ENCODE assay signal across 14 cellular contexts in genomic region chr1:216095400-216095799, GRCh38.
"Had no signal": no experiment of that assay in that cellular context is flagged by ENCODE, and none has a peak within 500 bp of the region (broad histone marks: within the 10 kb centered on the region; RNA-seq: fewer than 3 reads in every experiment).

No MANE protein-coding gene starts in this region.

- H3K27me3 ChIP-seq: heart left ventricle, tibial artery, uterus had no signal

- H3K9me3 ChIP-seq: heart left ventricle, tibial artery, uterus had no signal

- H3K4me3 ChIP-seq: heart left ventricle, tibial artery, uterus had no signal

- H3K27me3 Mint-ChIP-seq: activated CD8-positive, alpha-beta T cell treated with anti-CD3 and anti-CD28 coated beads for 36 hours; effector memory CD8-positive, alpha-beta T cell; stimulated activated memory B cell treated with anti-CD40 and anti-IgM and Interleukin-4, amounts not matched to agents 10 μg/mL and 1 μg/mL and 100 μg/mL, for 72 hours; T-helper 17 cell had no signal

- DNase-seq: activated CD4-positive, alpha-beta T cell treated with anti-CD3 and anti-CD28 coated beads for 48 hours; activated CD8-positive, alpha-beta T cell treated with anti-CD3 and anti-CD28 coated beads for 36 hours; activated effector memory CD4-positive, alpha-beta T cell treated with Interleukin-2 at 50 U/mL for 16 hours; activated naive CD4-positive, alpha-beta T cell treated with anti-CD3 and anti-CD28 coated beads, Interleukin-2, amount 50 U/mL, for 16 hours; activated T-cell treated with anti-CD3 and anti-CD28 coated beads, Interleukin-2, amount 50 U/mL, for 4 hours; dermis blood vessel endothelial cell; effector memory CD8-positive, alpha-beta T cell; heart left ventricle; T-helper 17 cell; tibial artery; uterus had no signal

- ATAC-seq: activated CD8-positive, alpha-beta T cell treated with anti-CD3 and anti-CD28 coated beads for 36 hours; activated T-cell treated with anti-CD3 and anti-CD28 coated beads, Interleukin-2, amount 50 U/mL, for 4 hours; effector memory CD8-positive, alpha-beta T cell; heart left ventricle; stimulated activated memory B cell treated with anti-CD40 and anti-IgM and Interleukin-4, amounts not matched to agents 10 μg/mL and 1 μg/mL and 100 μg/mL, for 72 hours; T-helper 17 cell had no signal

- H3K27ac ChIP-seq: epithelial cell of prostate, heart left ventricle, parathyroid adenoma, tibial artery, uterus had no signal

- H3K4me3 Mint-ChIP-seq: activated CD8-positive, alpha-beta T cell treated with anti-CD3 and anti-CD28 coated beads for 36 hours; activated T-cell treated with anti-CD3 and anti-CD28 coated beads, Interleukin-2, amount 50 U/mL, for 4 hours; effector memory CD8-positive, alpha-beta T cell; stimulated activated memory B cell treated with anti-CD40 and anti-IgM and Interleukin-4, amounts not matched to agents 10 μg/mL and 1 μg/mL and 100 μg/mL, for 72 hours; T-helper 17 cell had no signal

- H3K4me1 ChIP-seq: heart left ventricle, parathyroid adenoma, tibial artery, uterus had no signal

- H3K27ac Mint-ChIP-seq: activated CD8-positive, alpha-beta T cell treated with anti-CD3 and anti-CD28 coated beads for 36 hours; effector memory CD8-positive, alpha-beta T cell; stimulated activated memory B cell treated with anti-CD40 and anti-IgM and Interleukin-4, amounts not matched to agents 10 μg/mL and 1 μg/mL and 100 μg/mL, for 72 hours; T-helper 17 cell had no signal

- H3K4me1 Mint-ChIP-seq: stimulated activated memory B cell treated with anti-CD40 and anti-IgM and Interleukin-4, amounts not matched to agents 10 μg/mL and 1 μg/mL and 100 μg/mL, for 72 hours; T-helper 17 cell had no signal

- H3K36me3 ChIP-seq: heart left ventricle, tibial artery, uterus had no signal

- H3K36me3 Mint-ChIP-seq: stimulated activated memory B cell treated with anti-CD40 and anti-IgM and Interleukin-4, amounts not matched to agents 10 μg/mL and 1 μg/mL and 100 μg/mL, for 72 hours had no signal
